8 cellular contexts compared by ENCODE assay signal in the genomic region with DNA sequence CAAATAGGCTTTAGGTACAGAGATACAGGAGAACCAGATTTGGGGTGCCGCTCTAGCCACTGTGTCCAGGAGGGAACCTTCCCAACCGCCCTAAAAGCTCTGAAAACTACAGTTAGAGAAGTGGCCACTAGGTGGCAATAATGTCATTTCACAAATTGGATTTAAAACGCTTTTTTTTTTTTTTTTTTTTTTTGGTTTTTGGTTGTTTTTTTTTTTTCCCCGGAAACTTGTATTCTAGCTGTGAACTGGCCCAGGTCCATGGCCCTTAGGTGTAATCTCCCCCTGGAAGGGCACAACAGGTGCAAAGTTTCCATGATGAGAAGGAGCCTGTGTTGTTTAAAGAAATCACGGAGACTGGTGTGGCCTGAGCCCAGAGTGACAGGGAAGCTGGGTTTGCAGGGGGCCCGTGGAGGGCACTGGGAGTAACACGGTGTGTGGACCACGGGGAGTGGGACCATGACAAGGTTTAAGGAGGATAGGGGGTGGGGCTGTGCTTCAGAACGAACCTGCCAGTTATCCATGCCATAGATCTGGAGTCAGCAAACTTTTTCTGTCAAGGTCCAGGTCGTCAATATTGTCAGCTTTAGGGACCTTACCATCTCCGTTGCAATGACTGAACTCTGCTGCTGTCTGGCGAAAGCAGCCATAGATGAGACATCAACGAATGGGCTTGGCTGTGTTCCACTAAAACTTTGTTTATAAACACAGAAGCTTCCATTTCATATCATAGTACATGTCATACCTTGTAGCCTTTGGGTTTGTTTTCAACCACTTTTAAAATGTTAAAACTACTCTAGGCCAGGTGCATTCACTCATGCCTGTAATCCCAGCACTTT. TPM values are rescaled to one million over a fixed set of nuclear protein-coding genes. Genes with fewer than 3 reads are reported as not detected.
DNase-seq lines count a peak whose midpoint lies in the region; ATAC-seq, FAIRE-seq and TF ChIP-seq lines count a peak whose summit lies in the region.

No MANE protein-coding gene starts in this region.

- no peak overlapping the region for H3K27ac ChIP-seq in GM23248
- H3K27ac ChIP-seq in pancreas = peak overlapping the region in 2 of 4 donors; percentile 38 to 77

- no peaks in the 10 kb centered on the region for H4K20me1 ChIP-seq in GM23248 (ENCODE audit: insufficient read depth)

- no peak for FAIRE-seq in pancreas (lab: Jason Lieb, UNC)

- in situ Hi-C loops in GM23248 (cut with MboI) = loop anchor here (10.0 kb wide), 1 partner anchor 463 kb away; no protein-coding TSS in a partner anchor

- no peaks in the 10 kb centered on the region for H3F3A ChIP-seq in GM23248 (ENCODE audit: insufficient read depth)

- peaks cover 3% of the 10 kb centered on the region for H3K27me3 Mint-ChIP-seq in activated CD4-positive, alpha-beta memory T cell treated with anti-CD3 and anti-CD28 coated beads, Interleukin-2, amount 10 ng/mL, durations not matched to agents 7 days and 5 days

- H3K36me3 ChIP-seq in GM23248 (ENCODE audit: low read depth) (no peaks in the 10 kb centered on the region), pancreas (no peaks in the 10 kb centered on the region)

- no peaks in the 10 kb centered on the region for H3K9me2 ChIP-seq in GM23248 (ENCODE audit: insufficient read depth)

- POLR2A ChIA-PET in activated CD4-positive, alpha-beta memory T cell treated with anti-CD3 and anti-CD28 coated beads, Interleukin-2, amount 10 ng/mL, durations not matched to agents 7 days and 5 days (lab: Charles Lee) = no interaction called here

- ATAC-seq in pancreas (peak; percentile 91 to 97 (median 94)), GM18867 (IDR thresholded peaks at IDR 0.05; ENCODE audit: unreplicated experiment) (no peak), GM18498 (IDR thresholded peaks at IDR 0.05; ENCODE audit: unreplicated experiment) (no peak)

- H3K79me2 ChIP-seq in GM23248 (ENCODE audit: insufficient read depth) = no peaks in the 10 kb centered on the region

- no peak overlapping the region for H3K4me2 ChIP-seq in GM23248 (ENCODE audit: unreplicated experiment)

- DNase-seq in AML-193 (lab: John Stamatoyannopoulos, UW) (peak; percentile 60 to 61), GM23248 (peak; percentile 67), NCI-H446 treated with DMSO at 0.1 percent for 48 hours (lab: John Stamatoyannopoulos, UW) (peak; percentile 57), fibroblast of the conjunctiva (ENCODE audit: low read depth) (peak; percentile 63), pancreas (peak in 5 of 6 donors; percentile 65 to 83 (median 76))
- peak; percentile 37 for DNase-seq in activated CD4-positive, alpha-beta memory T cell treated with anti-CD3 and anti-CD28 coated beads, Interleukin-2, amount 10 ng/mL, durations not matched to agents 7 days and 5 days

- H2AFZ ChIP-seq in GM23248 = no peak overlapping the region

- peak; percentile 35 to 79 (median 67) for TF ChIP-seq CTCF in pancreas (IDR thresholded peaks at IDR 0.05)

- H3K4me3 ChIP-seq in GM23248 = no peak overlapping the region
- H3K4me3 ChIP-seq in pancreas = no peak overlapping the region

- no peaks in the 10 kb centered on the region for H3K36me3 Mint-ChIP-seq in activated CD4-positive, alpha-beta memory T cell treated with anti-CD3 and anti-CD28 coated beads, Interleukin-2, amount 10 ng/mL, durations not matched to agents 7 days and 5 days (ENCODE audit: low read depth)

- no peaks in the 10 kb centered on the region for H3K9me3 Mint-ChIP-seq in activated CD4-positive, alpha-beta memory T cell treated with anti-CD3 and anti-CD28 coated beads, Interleukin-2, amount 10 ng/mL, durations not matched to agents 7 days and 5 days

- H3K27me3 ChIP-seq in GM23248 (replicated peaks; ENCODE audit: insufficient read depth) (peaks cover 14% of the 10 kb centered on the region), pancreas (no peaks in the 10 kb centered on the region)

- no peaks in the 10 kb centered on the region for H3K9me3 ChIP-seq in GM23248 (ENCODE audit: low read depth)
- no peaks in the 10 kb centered on the region for H3K9me3 ChIP-seq in pancreas

- CTCF ChIA-PET in activated CD4-positive, alpha-beta memory T cell treated with anti-CD3 and anti-CD28 coated beads, Interleukin-2, amount 10 ng/mL, durations not matched to agents 7 days and 5 days (lab: Charles Lee) = interaction anchor here (0.7 to 2.6 kb wide), 24 partner anchors 9 to 1503 kb away, joined by 3 to 27 read pairs (median 4); partner anchors contain the start of genes AKAP8L and FAM32A

- H3K9ac ChIP-seq in GM23248 = no peak overlapping the region

- H3K27ac Mint-ChIP-seq in activated CD4-positive, alpha-beta memory T cell treated with anti-CD3 and anti-CD28 coated beads, Interleukin-2, amount 10 ng/mL, durations not matched to agents 7 days and 5 days = no peak overlapping the region

- intact Hi-C loops in pancreas (cut with DNase I) = loop anchor here in 1 of 3 donors (5.0 kb wide), 1 partner anchor 55 kb away; no protein-coding TSS in a partner anchor

- WGBS in GM23248 (ENCODE audit: low coverage in 1 of 2, low lambda C conversion rate in 2 of 2, missing lambda C conversion rate in 2 of 2), 2 experiments = 13% methylated on average over 13 of the region's 13 CpGs
- 8 to 9% methylated on average over 13 of the region's 13 CpGs for WGBS in pancreas, 2 donors

- H3K4me1 Mint-ChIP-seq in activated CD4-positive, alpha-beta memory T cell treated with anti-CD3 and anti-CD28 coated beads, Interleukin-2, amount 10 ng/mL, durations not matched to agents 7 days and 5 days = peaks cover 4% of the 10 kb centered on the region

- H3K4me3 Mint-ChIP-seq in activated CD4-positive, alpha-beta memory T cell treated with anti-CD3 and anti-CD28 coated beads, Interleukin-2, amount 10 ng/mL, durations not matched to agents 7 days and 5 days = no peak overlapping the region

- H3K4me1 ChIP-seq in GM23248 (ENCODE audit: insufficient read depth) (no peaks in the 10 kb centered on the region), pancreas (peaks cover 0 to 2% (median 0%) of the 10 kb centered on the region in 3 donors)

RNA-seq across cellular contexts. Expression of gene OR1I1, which starts 10.1 kb away (rescaled TPM):
- not detected in 2 replicates for total RNA-seq in GM23248 (2014; rRNA removed; shearing (Covaris generic))
- not detected in 2 replicates for polyA plus RNA-seq in GM23248 (2016; fragmentation: Nextera tagmentation; extraction: Ambion mirVana)
- total RNA-seq in activated CD4-positive, alpha-beta memory T cell treated with anti-CD3 and anti-CD28 coated beads, Interleukin-2, amount 10 ng/mL, durations not matched to agents 7 days and 5 days = not detected
- total RNA-seq in pancreas = not detected
- polyA plus RNA-seq in pancreas = not detected

RNA-seq across cellular contexts. Expression of gene SYDE1, which starts 15.1 kb away (rescaled TPM):
- 104 and 113 TPM in 2 replicates for total RNA-seq in GM23248 (2014; rRNA removed; shearing (Covaris generic))
- 15.6 and 16.2 TPM in 2 replicates for polyA plus RNA-seq in GM23248 (2016; fragmentation: Nextera tagmentation; extraction: Ambion mirVana)
- total RNA-seq in activated CD4-positive, alpha-beta memory T cell treated with anti-CD3 and anti-CD28 coated beads, Interleukin-2, amount 10 ng/mL, durations not matched to agents 7 days and 5 days = not detected
- 1 to 10 TPM; 2.5 to 5.2 (median 3.3) TPM for total RNA-seq in pancreas
- polyA plus RNA-seq in pancreas = 1 to 10 TPM; 5.8 to 6.1 TPM

RNA-seq across cellular contexts. Expression of gene CASP14, which starts 42.9 kb away (rescaled TPM):
- not detected in 2 replicates for total RNA-seq in GM23248 (2014; rRNA removed; shearing (Covaris generic))
- polyA plus RNA-seq in GM23248 (2016; fragmentation: Nextera tagmentation; extraction: Ambion mirVana) (not detected in 2 replicates), pancreas (under 1 TPM; 0.04 to 0.73 TPM)
- not detected for total RNA-seq in activated CD4-positive, alpha-beta memory T cell treated with anti-CD3 and anti-CD28 coated beads, Interleukin-2, amount 10 ng/mL, durations not matched to agents 7 days and 5 days
- under 1 TPM in 3 of 6 donors, not detected in 3; 0.14 to 0.25 (median 0.14) TPM for total RNA-seq in pancreas

Comparison
In these comparisons a context has a peak if more than half of its experiments do, and no peak if none do; other contexts are left out.
1. ATAC-seq: peak in pancreas (4 of 4); none in GM18867 (single experiment) and GM18498 (single experiment).
2. RNA of gene SYDE1, which starts 15.1 kb away (total RNA-seq): 104 to 113 TPM in GM23248; 2.5 to 5.2 TPM in pancreas and not detected in activated CD4-positive, alpha-beta memory T cell treated with anti-CD3 and anti-CD28 coated beads, Interleukin-2, amount 10 ng/mL, durations not matched to agents 7 days and 5 days; every median in the first group is over 10 times any median in the second.
3. Peak in every context shown above with its lines, with median percentiles within 50 percentile points of each other: DNase-seq.